28 cellular contexts compared by ENCODE assay signal in the genomic region with DNA sequence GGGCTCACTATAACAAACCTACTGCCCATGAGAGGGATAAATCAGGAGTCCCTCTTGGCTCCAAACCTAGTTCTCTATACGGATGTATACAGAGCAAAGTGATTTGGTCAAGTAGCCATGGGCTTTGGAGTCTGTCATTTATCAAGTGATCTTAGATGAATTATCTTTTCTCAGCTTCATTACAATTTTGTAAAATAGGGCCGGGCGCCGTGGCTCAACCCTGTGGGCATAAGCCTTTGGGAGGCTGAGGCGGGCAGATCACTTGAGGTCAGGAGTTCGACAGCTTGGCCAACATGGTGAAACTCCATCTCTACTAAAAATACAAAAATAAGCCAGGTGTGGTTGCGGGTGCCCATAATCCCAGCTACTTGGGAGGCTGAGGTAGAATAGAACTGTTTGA. TPM values are rescaled to one million over a fixed set of nuclear protein-coding genes. Genes with fewer than 3 reads are reported as not detected.
DNase-seq lines count a peak whose midpoint lies in the region; ATAC-seq, FAIRE-seq and TF ChIP-seq lines count a peak whose summit lies in the region.
"Had no signal": no experiment of that assay in that cellular context is flagged by ENCODE, and none has a peak within 500 bp of the region (broad histone marks: within the 10 kb centered on the region; RNA-seq: fewer than 3 reads in every experiment).

No MANE protein-coding gene starts in this region.

- H3K4me3 ChIP-seq in BLaER1 treated with 17β-estradiol and CSF1 and Interleukin-3, amounts not matched to agents 10 nM and 100 nM = no peak overlapping the region
- H3K4me3 ChIP-seq in psoas muscle = no peak overlapping the region
- no peak overlapping the region for H3K4me3 ChIP-seq in pancreas
- H3K4me3 ChIP-seq: ascending aorta, esophagus squamous epithelium, gastroesophageal sphincter, upper lobe of left lung had no signal

- CTCF ChIA-PET in activated CD4-positive, alpha-beta T cell treated with anti-CD3 and anti-CD28 coated beads for 36 hours (lab: Charles Lee) = interaction anchor here (0.9 to 2.1 kb wide), 4 partner anchors 16 to 39 kb away, joined by 3 to 4 read pairs (median 4); no protein-coding TSS in a partner anchor

- no peak for ATAC-seq in activated CD4-positive, alpha-beta T cell treated with anti-CD3 and anti-CD28 coated beads for 36 hours
- ATAC-seq in memory B cell (ENCODE audit: low read depth) (no peak), HG02678 (IDR thresholded peaks at IDR 0.05; ENCODE audit: unreplicated experiment) (no peak), psoas muscle (no peak), pancreas (no peak)
- ATAC-seq: gastroesophageal sphincter, T-cell had no signal

- peaks cover 37% of the 10 kb centered on the region for H3K4me1 Mint-ChIP-seq in activated CD4-positive, alpha-beta T cell treated with anti-CD3 and anti-CD28 coated beads for 36 hours
- H3K4me1 Mint-ChIP-seq in activated T-helper 1 cell treated with anti-CD3 and anti-CD28 coated beads, Interleukin-12 subunit alpha, Interleukin-12 subunit beta, Interleukin-2, Interleukin-4 antibody, amounts not matched to agents 30 ng/mL and 10 ng/mL and 1 ng/mL, durations not matched to agents 14 hours and 24 hours and 36 hours (ENCODE audit: low read depth) = peaks cover 30% of the 10 kb centered on the region
- H3K4me1 Mint-ChIP-seq in memory B cell = peaks cover 7% of the 10 kb centered on the region

- H3K4me1 ChIP-seq in BLaER1 treated with 17β-estradiol and CSF1 and Interleukin-3, amounts not matched to agents 10 nM and 100 nM = peaks cover 7 to 86% (median 60%) of the 10 kb centered on the region in 10 experiments
- H3K4me1 ChIP-seq in psoas muscle = peaks cover 9% of the 10 kb centered on the region
- peaks cover 8 to 38% (median 23%) of the 10 kb centered on the region in 3 donors for H3K4me1 ChIP-seq in pancreas

- H3K27ac Mint-ChIP-seq in activated CD4-positive, alpha-beta T cell treated with anti-CD3 and anti-CD28 coated beads for 36 hours = peak overlapping the region; percentile 58
- peak overlapping the region; percentile 35 for H3K27ac Mint-ChIP-seq in activated T-helper 1 cell treated with anti-CD3 and anti-CD28 coated beads, Interleukin-12 subunit alpha, Interleukin-12 subunit beta, Interleukin-2, Interleukin-4 antibody, amounts not matched to agents 30 ng/mL and 10 ng/mL and 1 ng/mL, durations not matched to agents 14 hours and 24 hours and 36 hours
- H3K27ac Mint-ChIP-seq in memory B cell = peak overlapping the region; percentile 79
- H3K27ac Mint-ChIP-seq: T-cell had no signal

- no peak for FAIRE-seq in pancreas (lab: Jason Lieb, UNC)
- FAIRE-seq: GM19239 had no signal

- H4K20me1 ChIP-seq in BLaER1 treated with 17β-estradiol and CSF1 and Interleukin-3, amounts not matched to agents 10 nM and 100 nM = no peaks in the 10 kb centered on the region

- H3K27me3 ChIP-seq in BLaER1 treated with 17β-estradiol and CSF1 and Interleukin-3, amounts not matched to agents 10 nM and 100 nM = no peaks in the 10 kb centered on the region
- no peaks in the 10 kb centered on the region for H3K27me3 ChIP-seq in psoas muscle (ENCODE audit: insufficient read depth in 3 of 3, low read length in 2 of 3)
- no peaks in the 10 kb centered on the region for H3K27me3 ChIP-seq in pancreas
- H3K27me3 ChIP-seq: ascending aorta, esophagus squamous epithelium, gastroesophageal sphincter, upper lobe of left lung had no signal

- H3K27me3 Mint-ChIP-seq in activated CD4-positive, alpha-beta T cell treated with anti-CD3 and anti-CD28 coated beads for 36 hours = no peaks in the 10 kb centered on the region
- H3K27me3 Mint-ChIP-seq in activated T-helper 1 cell treated with anti-CD3 and anti-CD28 coated beads, Interleukin-12 subunit alpha, Interleukin-12 subunit beta, Interleukin-2, Interleukin-4 antibody, amounts not matched to agents 30 ng/mL and 10 ng/mL and 1 ng/mL, durations not matched to agents 14 hours and 24 hours and 36 hours (ENCODE audit: insufficient read depth) = no peaks in the 10 kb centered on the region
- H3K27me3 Mint-ChIP-seq in memory B cell = no peaks in the 10 kb centered on the region
- H3K27me3 Mint-ChIP-seq: T-cell had no signal

- no peaks in the 10 kb centered on the region for H3K9me3 Mint-ChIP-seq in activated CD4-positive, alpha-beta T cell treated with anti-CD3 and anti-CD28 coated beads for 36 hours (ENCODE audit: low read depth)
- H3K9me3 Mint-ChIP-seq in activated T-helper 1 cell treated with anti-CD3 and anti-CD28 coated beads, Interleukin-12 subunit alpha, Interleukin-12 subunit beta, Interleukin-2, Interleukin-4 antibody, amounts not matched to agents 30 ng/mL and 10 ng/mL and 1 ng/mL, durations not matched to agents 14 hours and 24 hours and 36 hours = no peaks in the 10 kb centered on the region
- no peaks in the 10 kb centered on the region for H3K9me3 Mint-ChIP-seq in memory B cell
- H3K9me3 Mint-ChIP-seq: T-cell had no signal

- DNase-seq in activated CD4-positive, alpha-beta T cell treated with anti-CD3 and anti-CD28 coated beads for 36 hours = no peak
- DNase-seq in activated CD4-positive, alpha-beta T cell treated with anti-CD3 and anti-CD28 coated beads, Interleukin-2, amount 50 U/mL, for 4 hours = no peak
- DNase-seq in activated T-helper 1 cell treated with anti-CD3 and anti-CD28 coated beads, Interleukin-12 subunit alpha, Interleukin-12 subunit beta, Interleukin-2, Interleukin-4 antibody, amounts not matched to agents 30 ng/mL and 10 ng/mL and 1 ng/mL, durations not matched to agents 14 hours and 24 hours and 36 hours (ENCODE audit: low spot score) = no peak
- DNase-seq in memory B cell (ENCODE audit: low spot score in 2 of 2) (no peak), psoas muscle (no peak), pancreas (no peak)
- DNase-seq: 8988T; activated CD4-positive, alpha-beta T cell treated with anti-CD3 and anti-CD28 coated beads for 48 hours; activated gamma-delta T cell treated with Interleukin-2 at 50 U/mL for 16 hours; Caco-2; cerebellar nuclear complex; esophagus squamous epithelium; islet precursor cell; NCI-H1092; NCI-H187 treated with DMSO at 0.1 percent for 48 hours; NCI-H2227 treated with DMSO at 0.1 percent for 48 hours; NCI-H82; occipital lobe; SIG-M5; stimulated activated CD4-positive, alpha-beta T cell treated with anti-CD3 and anti-CD28 coated beads, Interleukin-12 subunit alpha, Interleukin-12 subunit beta, amount 100 ng/mL, for 4 hours; T-cell; upper lobe of left lung had no signal

- peaks cover 6% of the 10 kb centered on the region for H3K36me3 Mint-ChIP-seq in activated CD4-positive, alpha-beta T cell treated with anti-CD3 and anti-CD28 coated beads for 36 hours (ENCODE audit: low read depth)
- peaks cover 28% of the 10 kb centered on the region for H3K36me3 Mint-ChIP-seq in activated T-helper 1 cell treated with anti-CD3 and anti-CD28 coated beads, Interleukin-12 subunit alpha, Interleukin-12 subunit beta, Interleukin-2, Interleukin-4 antibody, amounts not matched to agents 30 ng/mL and 10 ng/mL and 1 ng/mL, durations not matched to agents 14 hours and 24 hours and 36 hours (ENCODE audit: low read depth)
- peaks cover 7% of the 10 kb centered on the region for H3K36me3 Mint-ChIP-seq in memory B cell

- WGBS in psoas muscle, 3 donors = 84 to 93% (median 90%) methylated on average over 7 of the region's 7 CpGs
- 95 to 97% methylated on average over 7 of the region's 7 CpGs for WGBS in pancreas, 2 donors

- H3K36me3 ChIP-seq in BLaER1 treated with 17β-estradiol and CSF1 and Interleukin-3, amounts not matched to agents 10 nM and 100 nM = peaks cover 0 to 34% (median 21%) of the 10 kb centered on the region in 11 experiments; a peak in 11 of 22 replicates
- H3K36me3 ChIP-seq in psoas muscle (ENCODE audit: insufficient read depth in 1 of 2, low read depth in 1 of 2) (no peaks in the 10 kb centered on the region), pancreas (no peaks in the 10 kb centered on the region)
- H3K36me3 ChIP-seq: ascending aorta, gastroesophageal sphincter, upper lobe of left lung had no signal

- H3K4me2 ChIP-seq in BLaER1 treated with 17β-estradiol and CSF1 and Interleukin-3, amounts not matched to agents 10 nM and 100 nM = peak overlapping the region in 5 of 11 experiments; percentile 2 to 79 (median 60); a peak in 6 of 22 replicates

- POLR2A ChIA-PET in activated CD4-positive, alpha-beta T cell treated with anti-CD3 and anti-CD28 coated beads for 36 hours (lab: Charles Lee) = interaction anchor here (0.6 kb wide), 1 partner anchor 27 kb away, joined by 3 read pairs; a partner anchor contains a TSS

- H3K4me3 Mint-ChIP-seq in activated CD4-positive, alpha-beta T cell treated with anti-CD3 and anti-CD28 coated beads for 36 hours = no peak overlapping the region
- no peak overlapping the region for H3K4me3 Mint-ChIP-seq in activated T-helper 1 cell treated with anti-CD3 and anti-CD28 coated beads, Interleukin-12 subunit alpha, Interleukin-12 subunit beta, Interleukin-2, Interleukin-4 antibody, amounts not matched to agents 30 ng/mL and 10 ng/mL and 1 ng/mL, durations not matched to agents 14 hours and 24 hours and 36 hours
- no peak overlapping the region for H3K4me3 Mint-ChIP-seq in memory B cell
- H3K4me3 Mint-ChIP-seq: T-cell had no signal

- no peak overlapping the region for H3K9ac ChIP-seq in BLaER1 treated with 17β-estradiol and CSF1 and Interleukin-3, amounts not matched to agents 10 nM and 100 nM

- TF ChIP-seq CTCF in psoas muscle (IDR thresholded peaks at IDR 0.05) (no peak), pancreas (IDR thresholded peaks at IDR 0.05) (no peak)

- H3K9me3 ChIP-seq in BLaER1 treated with 17β-estradiol and CSF1 and Interleukin-3, amounts not matched to agents 10 nM and 100 nM (replicated peaks in 1 of 11) = no peaks in the 10 kb centered on the region
- H3K9me3 ChIP-seq in psoas muscle (no peaks in the 10 kb centered on the region), pancreas (no peaks in the 10 kb centered on the region)
- H3K9me3 ChIP-seq: ascending aorta, Caco-2, esophagus squamous epithelium, gastroesophageal sphincter, upper lobe of left lung had no signal

- peak overlapping the region in 10 of 11 experiments; percentile 20 to 97 (median 70); a peak in 18 of 22 replicates for H3K27ac ChIP-seq in BLaER1 treated with 17β-estradiol and CSF1 and Interleukin-3, amounts not matched to agents 10 nM and 100 nM
- H3K27ac ChIP-seq in psoas muscle (no peak overlapping the region), pancreas (no peak overlapping the region)
- H3K27ac ChIP-seq: ascending aorta, esophagus squamous epithelium, gastroesophageal sphincter had no signal

- intact Hi-C loops in activated CD4-positive, alpha-beta T cell treated with anti-CD3 and anti-CD28 coated beads for 36 hours (cut with DNase I, micrococcal nuclease) = no loop called here
- intact Hi-C loops in activated T-helper 1 cell treated with anti-CD3 and anti-CD28 coated beads, Interleukin-12 subunit alpha, Interleukin-12 subunit beta, Interleukin-2, Interleukin-4 antibody, amounts not matched to agents 30 ng/mL and 10 ng/mL and 1 ng/mL, durations not matched to agents 14 hours and 24 hours and 36 hours (cut with micrococcal nuclease) = no loop called here
- intact Hi-C loops in psoas muscle (cut with DNase I) (no loop called here), pancreas (cut with DNase I) (no loop called here)

RNA-seq across cellular contexts. Expression of a gene that starts 22.7 kb away (rescaled TPM):
- 100 to 1,000 TPM; 197 to 240 TPM for total RNA-seq in activated CD4-positive, alpha-beta T cell treated with anti-CD3 and anti-CD28 coated beads for 36 hours
- 282 and 285 TPM in 2 replicates for total RNA-seq in activated T-helper 1 cell treated with anti-CD3 and anti-CD28 coated beads, Interleukin-12 subunit alpha, Interleukin-12 subunit beta, Interleukin-2, Interleukin-4 antibody, amounts not matched to agents 30 ng/mL and 10 ng/mL and 1 ng/mL, durations not matched to agents 14 hours and 24 hours and 36 hours
- 100 to 1,000 TPM; 120 to 196 (median 162) TPM for total RNA-seq in psoas muscle
- polyA plus RNA-seq in psoas muscle = 100 to 1,000 TPM in 2 of 3 donors, 10 to 100 TPM in 1; 76.7 to 199 (median 130) TPM
- total RNA-seq in pancreas = 10 to 100 TPM; 53.9 to 76.3 (median 67.9) TPM
- 10 to 100 TPM; 62.6 to 86.0 TPM for polyA plus RNA-seq in pancreas

RNA-seq across cellular contexts. Expression of a gene that starts 27.3 kb away (rescaled TPM):
- 100 to 1,000 TPM; 185 to 265 TPM for total RNA-seq in activated CD4-positive, alpha-beta T cell treated with anti-CD3 and anti-CD28 coated beads for 36 hours
- total RNA-seq in activated T-helper 1 cell treated with anti-CD3 and anti-CD28 coated beads, Interleukin-12 subunit alpha, Interleukin-12 subunit beta, Interleukin-2, Interleukin-4 antibody, amounts not matched to agents 30 ng/mL and 10 ng/mL and 1 ng/mL, durations not matched to agents 14 hours and 24 hours and 36 hours = 311 and 317 TPM in 2 replicates
- 100 to 1,000 TPM; 101 to 192 (median 129) TPM for total RNA-seq in psoas muscle
- 100 to 1,000 TPM in 2 of 3 donors, 10 to 100 TPM in 1; 97.2 to 179 (median 108) TPM for polyA plus RNA-seq in psoas muscle
- total RNA-seq in pancreas = 100 to 1,000 TPM in 3 of 6 donors, 10 to 100 TPM in 3; 91.6 to 163 (median 108) TPM
- 10 to 100 TPM; 69.2 to 95.7 TPM for polyA plus RNA-seq in pancreas

RNA-seq across cellular contexts. Expression of a gene that starts 57.5 kb away (rescaled TPM):
- under 1 TPM; 0.28 to 0.59 TPM for total RNA-seq in activated CD4-positive, alpha-beta T cell treated with anti-CD3 and anti-CD28 coated beads for 36 hours
- 1.2 and 1.3 TPM in 2 replicates for total RNA-seq in activated T-helper 1 cell treated with anti-CD3 and anti-CD28 coated beads, Interleukin-12 subunit alpha, Interleukin-12 subunit beta, Interleukin-2, Interleukin-4 antibody, amounts not matched to agents 30 ng/mL and 10 ng/mL and 1 ng/mL, durations not matched to agents 14 hours and 24 hours and 36 hours
- total RNA-seq in psoas muscle = 100 to 1,000 TPM in 1 of 4 donors, 10 to 100 TPM in 3; 17.1 to 109 (median 31.6) TPM
- polyA plus RNA-seq in psoas muscle = 10 to 100 TPM in 2 of 3 donors, 1 to 10 TPM in 1; 7.4 to 32.6 (median 20.4) TPM
- total RNA-seq in pancreas = 1 to 10 TPM; 1.3 to 6.2 (median 3.0) TPM
- 1 to 10 TPM; 3.5 to 8.0 TPM for polyA plus RNA-seq in pancreas
- total RNA-seq: OCI-LY7 had no signal

Comparison
In these comparisons a context has a peak if more than half of its experiments do, and no peak if none do; other contexts are left out.
1. H3K27ac ChIP-seq: peak in BLaER1 treated with 17β-estradiol and CSF1 and Interleukin-3, amounts not matched to agents 10 nM and 100 nM (10 of 11); none in psoas muscle (single experiment) and pancreas (0 of 4).
2. Peak in every context shown above with its lines, with median percentiles within 50 percentile points of each other: H3K27ac Mint-ChIP-seq.